Comparison of ENCODE assay signal across 1 cellular context in the genomic region with DNA sequence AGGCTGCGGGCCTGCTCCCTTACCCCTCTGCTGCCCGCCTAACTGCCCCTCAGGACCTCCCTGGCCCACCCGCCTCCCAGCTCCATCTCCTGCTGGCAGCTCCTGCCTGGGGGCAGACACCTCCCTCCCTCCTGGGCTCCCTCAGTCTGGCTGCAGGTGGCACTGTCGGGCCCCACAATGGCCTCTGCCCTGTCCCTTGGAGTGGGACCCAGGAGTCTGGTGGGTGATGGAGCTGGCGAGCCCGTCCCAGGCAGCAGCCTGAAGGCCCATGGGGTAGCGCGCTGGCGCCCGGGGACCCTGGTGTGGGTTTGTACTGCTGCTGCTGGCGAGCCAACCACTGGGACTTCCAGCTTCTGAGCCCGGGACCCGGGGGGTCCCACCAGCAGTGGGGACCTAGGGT.
TF ChIP-seq lines count a peak whose summit lies in the region.

No MANE protein-coding gene starts in this region.

TF ChIP-seq in HCT116, 20 proteins besides CTCF, POLR2A, EP300 and RAD21 (continued from another document):
- TF ChIP-seq, protein P1, sequence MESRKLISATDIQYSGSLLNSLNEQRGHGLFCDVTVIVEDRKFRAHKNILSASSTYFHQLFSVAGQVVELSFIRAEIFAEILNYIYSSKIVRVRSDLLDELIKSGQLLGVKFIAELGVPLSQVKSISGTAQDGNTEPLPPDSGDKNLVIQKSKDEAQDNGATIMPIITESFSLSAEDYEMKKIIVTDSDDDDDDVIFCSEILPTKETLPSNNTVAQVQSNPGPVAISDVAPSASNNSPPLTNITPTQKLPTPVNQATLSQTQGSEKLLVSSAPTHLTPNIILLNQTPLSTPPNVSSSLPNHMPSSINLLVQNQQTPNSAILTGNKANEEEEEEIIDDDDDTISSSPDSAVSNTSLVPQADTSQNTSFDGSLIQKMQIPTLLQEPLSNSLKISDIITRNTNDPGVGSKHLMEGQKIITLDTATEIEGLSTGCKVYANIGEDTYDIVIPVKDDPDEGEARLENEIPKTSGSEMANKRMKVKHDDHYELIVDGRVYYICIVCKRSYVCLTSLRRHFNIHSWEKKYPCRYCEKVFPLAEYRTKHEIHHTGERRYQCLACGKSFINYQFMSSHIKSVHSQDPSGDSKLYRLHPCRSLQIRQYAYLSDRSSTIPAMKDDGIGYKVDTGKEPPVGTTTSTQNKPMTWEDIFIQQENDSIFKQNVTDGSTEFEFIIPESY (IDR thresholded peaks at IDR 0.05; ENCODE audit: extremely low read depth, insufficient replicate concordance, low read length) = no peak
- TF ChIP-seq, protein P2, sequence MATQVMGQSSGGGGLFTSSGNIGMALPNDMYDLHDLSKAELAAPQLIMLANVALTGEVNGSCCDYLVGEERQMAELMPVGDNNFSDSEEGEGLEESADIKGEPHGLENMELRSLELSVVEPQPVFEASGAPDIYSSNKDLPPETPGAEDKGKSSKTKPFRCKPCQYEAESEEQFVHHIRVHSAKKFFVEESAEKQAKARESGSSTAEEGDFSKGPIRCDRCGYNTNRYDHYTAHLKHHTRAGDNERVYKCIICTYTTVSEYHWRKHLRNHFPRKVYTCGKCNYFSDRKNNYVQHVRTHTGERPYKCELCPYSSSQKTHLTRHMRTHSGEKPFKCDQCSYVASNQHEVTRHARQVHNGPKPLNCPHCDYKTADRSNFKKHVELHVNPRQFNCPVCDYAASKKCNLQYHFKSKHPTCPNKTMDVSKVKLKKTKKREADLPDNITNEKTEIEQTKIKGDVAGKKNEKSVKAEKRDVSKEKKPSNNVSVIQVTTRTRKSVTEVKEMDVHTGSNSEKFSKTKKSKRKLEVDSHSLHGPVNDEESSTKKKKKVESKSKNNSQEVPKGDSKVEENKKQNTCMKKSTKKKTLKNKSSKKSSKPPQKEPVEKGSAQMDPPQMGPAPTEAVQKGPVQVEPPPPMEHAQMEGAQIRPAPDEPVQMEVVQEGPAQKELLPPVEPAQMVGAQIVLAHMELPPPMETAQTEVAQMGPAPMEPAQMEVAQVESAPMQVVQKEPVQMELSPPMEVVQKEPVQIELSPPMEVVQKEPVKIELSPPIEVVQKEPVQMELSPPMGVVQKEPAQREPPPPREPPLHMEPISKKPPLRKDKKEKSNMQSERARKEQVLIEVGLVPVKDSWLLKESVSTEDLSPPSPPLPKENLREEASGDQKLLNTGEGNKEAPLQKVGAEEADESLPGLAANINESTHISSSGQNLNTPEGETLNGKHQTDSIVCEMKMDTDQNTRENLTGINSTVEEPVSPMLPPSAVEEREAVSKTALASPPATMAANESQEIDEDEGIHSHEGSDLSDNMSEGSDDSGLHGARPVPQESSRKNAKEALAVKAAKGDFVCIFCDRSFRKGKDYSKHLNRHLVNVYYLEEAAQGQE (IDR thresholded peaks at IDR 0.05; ENCODE audit: low read depth) = no peak
- TF ChIP-seq TCF7L2 (IDR thresholded peaks at IDR 0.05; ENCODE audit: borderline replicate concordance, extremely low read depth, insufficient read depth, insufficient read length) (no peak), POLR2AphosphoS5 (IDR thresholded peaks at IDR 0.05; ENCODE audit: low read depth, low read length) (no peak), CEBPB (IDR thresholded peaks at IDR 0.05; ENCODE audit: low read depth) (no peak), EGR1 (IDR thresholded peaks at IDR 0.05; ENCODE audit: low read depth) (no peak)
